1 cellular context compared by ENCODE assay signal in the genomic region with DNA sequence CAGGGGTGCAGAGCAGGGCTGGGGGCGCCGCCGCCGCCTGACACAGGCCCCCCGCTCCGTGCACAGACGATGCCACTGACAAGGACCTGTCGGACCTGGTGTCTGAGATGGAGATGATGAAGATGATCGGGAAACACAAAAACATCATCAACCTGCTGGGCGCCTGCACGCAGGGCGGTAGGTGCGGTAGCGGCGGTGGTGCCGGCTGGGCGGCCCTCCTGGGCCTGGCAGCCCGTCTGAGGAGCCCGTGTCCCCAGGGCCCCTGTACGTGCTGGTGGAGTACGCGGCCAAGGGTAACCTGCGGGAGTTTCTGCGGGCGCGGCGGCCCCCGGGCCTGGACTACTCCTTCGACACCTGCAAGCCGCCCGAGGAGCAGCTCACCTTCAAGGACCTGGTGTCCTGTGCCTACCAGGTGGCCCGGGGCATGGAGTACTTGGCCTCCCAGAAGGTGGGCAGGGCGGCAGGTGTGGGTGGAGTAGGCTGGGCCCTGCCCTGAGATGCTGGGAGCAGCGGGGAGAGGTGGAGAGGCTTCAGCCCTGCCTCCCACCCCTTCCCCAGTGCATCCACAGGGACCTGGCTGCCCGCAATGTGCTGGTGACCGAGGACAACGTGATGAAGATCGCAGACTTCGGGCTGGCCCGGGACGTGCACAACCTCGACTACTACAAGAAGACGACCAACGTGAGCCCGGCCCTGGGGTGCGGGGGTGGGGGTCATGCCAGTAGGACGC.
TF ChIP-seq lines count a peak whose summit lies in the region.

No MANE protein-coding gene starts in this region.

TF ChIP-seq in HepG2, 621 proteins besides CTCF, POLR2A, EP300 and RAD21 (continues in another document):
- TF ChIP-seq PCBP2 (optimal IDR thresholded peaks at IDR 0.05; ENCODE audit: low read depth, low read length, poor library complexity, severe bottlenecking) (no peak), ZNF766 (CRISPR knock-in tag; IDR thresholded peaks at IDR 0.05; ENCODE audit: borderline replicate concordance) (no peak), ISL2 (CRISPR knock-in tag; IDR thresholded peaks at IDR 0.05) (no peak), ZNF207 (IDR thresholded peaks at IDR 0.05; ENCODE audit: borderline replicate concordance) (no peak), ZNF891 (CRISPR knock-in tag; IDR thresholded peaks at IDR 0.05) (no peak), CCDC6 (CRISPR knock-in tag; IDR thresholded peaks at IDR 0.05) (no peak), ZNF777 (CRISPR knock-in tag; IDR thresholded peaks at IDR 0.05) (no peak), STAT6 (CRISPR knock-in tag; IDR thresholded peaks at IDR 0.05; ENCODE audit: borderline replicate concordance) (no peak), XBP1 (CRISPR knock-in tag; IDR thresholded peaks at IDR 0.05) (no peak), MYC (CRISPR knock-in tag; IDR thresholded peaks at IDR 0.05; ENCODE audit: borderline replicate concordance) (no peak), U2AF1 (optimal IDR thresholded peaks at IDR 0.05; ENCODE audit: low read depth, low read length) (no peak), ZNF570 (CRISPR knock-in tag; IDR thresholded peaks at IDR 0.05; ENCODE audit: borderline replicate concordance) (no peak), ATF7 (IDR thresholded peaks at IDR 0.05) (no peak), ATF7 (CRISPR knock-in tag; IDR thresholded peaks at IDR 0.05) (no peak), DBP (CRISPR knock-in tag; IDR thresholded peaks at IDR 0.05; ENCODE audit: not compliant biosample characterization) (no peak), SALL1 (CRISPR knock-in tag; IDR thresholded peaks at IDR 0.05) (no peak), ZSCAN5A (CRISPR knock-in tag; IDR thresholded peaks at IDR 0.05; ENCODE audit: borderline replicate concordance) (no peak), POLR2AphosphoS5 (IDR thresholded peaks at IDR 0.05; ENCODE audit: low read depth, low read length) (0 out of 2 replicates have a peak, but pooled peaks have one; percentile 26), ZNF282 (IDR thresholded peaks at IDR 0.05; ENCODE audit: partially characterized antibody) (no peak), DPF2 (CRISPR knock-in tag; IDR thresholded peaks at IDR 0.05; ENCODE audit: borderline replicate concordance, low read depth) (no peak), ATRX (CRISPR knock-in tag; IDR thresholded peaks at IDR 0.05; ENCODE audit: borderline replicate concordance) (no peak), ZBTB3 (CRISPR knock-in tag; IDR thresholded peaks at IDR 0.05; ENCODE audit: borderline replicate concordance, low read depth) (no peak), NCOA2 (CRISPR knock-in tag; IDR thresholded peaks at IDR 0.05) (no peak), SAP130 (CRISPR knock-in tag; IDR thresholded peaks at IDR 0.05; ENCODE audit: low read depth) (no peak), RFXAP (CRISPR knock-in tag; IDR thresholded peaks at IDR 0.05; ENCODE audit: borderline replicate concordance) (no peak), CREB1 (IDR thresholded peaks at IDR 0.05) (no peak), CREB1 (CRISPR knock-in tag; IDR thresholded peaks at IDR 0.05) (no peak), EZH2 (conservative IDR thresholded peaks at IDR 0.05; ENCODE audit: low read depth, low read length) (no peak), CSRNP1 (CRISPR knock-in tag; IDR thresholded peaks at IDR 0.05) (no peak), ZNF407 (CRISPR knock-in tag; IDR thresholded peaks at IDR 0.05; ENCODE audit: not compliant biosample characterization) (no peak), HHEX (CRISPR knock-in tag; IDR thresholded peaks at IDR 0.05) (no peak), ZNF160 (CRISPR knock-in tag; IDR thresholded peaks at IDR 0.05) (no peak), REL (CRISPR knock-in tag; conservative IDR thresholded peaks at IDR 0.05) (no peak), ARNT (IDR thresholded peaks at IDR 0.05) (no peak), ETV5 (CRISPR knock-in tag; IDR thresholded peaks at IDR 0.05; ENCODE audit: borderline replicate concordance) (no peak), TBL1XR1 (IDR thresholded peaks at IDR 0.05; ENCODE audit: borderline replicate concordance, low read length, partially characterized antibody) (no peak), DR1 (CRISPR knock-in tag; IDR thresholded peaks at IDR 0.05) (no peak), RFX1 (IDR thresholded peaks at IDR 0.05) (no peak), AGO2 (optimal IDR thresholded peaks at IDR 0.05; ENCODE audit: low read depth, low read length) (peak; percentile 94), ZNF790 (CRISPR knock-in tag; IDR thresholded peaks at IDR 0.05; ENCODE audit: borderline replicate concordance) (no peak), SP5 (CRISPR knock-in tag; IDR thresholded peaks at IDR 0.05; ENCODE audit: borderline replicate concordance, low read depth) (no peak), POLR2G (IDR thresholded peaks at IDR 0.05; ENCODE audit: low read depth, low read length) (peak; percentile 40; the same call in 1 of the 2 replicates), RAD51 (IDR thresholded peaks at IDR 0.05; ENCODE audit: borderline replicate concordance) (no peak), KDM1A (CRISPR knock-in tag; IDR thresholded peaks at IDR 0.05) (no peak), ZNF773 (CRISPR knock-in tag; IDR thresholded peaks at IDR 0.05; ENCODE audit: borderline replicate concordance) (no peak), RBFOX2 (IDR thresholded peaks at IDR 0.05; ENCODE audit: low read depth, low read length) (peak; percentile 64), REPIN1 (CRISPR knock-in tag; IDR thresholded peaks at IDR 0.05; ENCODE audit: borderline replicate concordance, low read depth) (no peak), ZNF781 (CRISPR knock-in tag; IDR thresholded peaks at IDR 0.05; ENCODE audit: borderline replicate concordance, not compliant biosample characterization) (no peak), RNF2 (conservative IDR thresholded peaks at IDR 0.05; ENCODE audit: low read depth) (no peak), HNRNPL (IDR thresholded peaks at IDR 0.05; ENCODE audit: low read depth, low read length) (0 out of 2 replicates have a peak, but pooled peaks have one; percentile 3), SIN3B (IDR thresholded peaks at IDR 0.05; ENCODE audit: low read length) (no peak), AKAP8 (CRISPR knock-in tag; IDR thresholded peaks at IDR 0.05) (0 out of 2 replicates have a peak, but pooled peaks have one; percentile 28)
- TF ChIP-seq, protein P1, sequence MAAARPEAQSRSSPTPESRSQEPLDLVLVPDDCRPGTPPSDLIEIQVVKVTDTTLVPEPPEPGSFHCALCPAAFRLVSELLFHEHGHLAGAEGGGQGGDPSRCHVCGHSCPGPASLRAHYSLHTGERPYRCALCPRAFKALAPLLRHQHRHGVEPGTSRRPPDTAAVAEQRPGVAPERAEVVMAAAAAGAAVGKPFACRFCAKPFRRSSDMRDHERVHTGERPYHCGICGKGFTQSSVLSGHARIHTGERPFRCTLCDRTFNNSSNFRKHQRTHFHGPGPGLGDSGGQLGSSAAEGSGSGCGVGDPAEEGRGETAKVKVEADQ (CRISPR knock-in tag; IDR thresholded peaks at IDR 0.05; ENCODE audit: borderline replicate concordance): no peak
- TF ChIP-seq, protein P2, sequence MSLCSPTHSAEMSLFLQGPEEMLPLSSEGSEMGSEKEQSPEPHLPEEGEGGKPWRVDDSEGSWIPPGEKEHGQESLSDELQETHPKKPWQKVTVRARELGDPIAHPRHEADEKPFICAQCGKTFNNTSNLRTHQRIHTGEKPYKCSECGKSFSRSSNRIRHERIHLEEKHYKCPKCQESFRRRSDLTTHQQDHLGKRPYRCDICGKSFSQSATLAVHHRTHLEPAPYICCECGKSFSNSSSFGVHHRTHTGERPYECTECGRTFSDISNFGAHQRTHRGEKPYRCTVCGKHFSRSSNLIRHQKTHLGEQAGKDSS (CRISPR knock-in tag; IDR thresholded peaks at IDR 0.05; ENCODE audit: borderline replicate concordance, low read depth): no peak
